In the genomic region with DNA sequence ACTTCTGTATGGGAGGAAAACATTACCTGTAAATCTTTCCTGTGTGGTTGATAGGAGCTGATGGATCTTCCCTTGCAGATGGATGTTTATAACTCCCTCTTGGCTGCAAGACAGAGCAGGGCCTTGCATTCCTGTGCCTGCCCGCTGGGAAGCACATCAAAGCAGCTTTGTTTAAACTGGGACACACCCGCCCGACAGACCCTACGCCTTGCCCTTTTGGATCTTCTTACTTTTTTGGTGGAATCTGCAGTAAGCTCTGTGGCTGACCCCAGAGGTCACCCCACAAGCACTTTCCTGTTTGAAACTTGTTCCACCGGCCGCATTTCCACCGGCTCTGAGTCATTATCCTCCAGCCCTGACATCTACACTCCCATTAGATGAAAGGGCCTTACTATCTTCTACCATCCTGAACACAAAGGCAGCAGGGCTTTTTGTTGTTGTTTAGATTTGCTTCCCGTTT, we compare ENCODE assay signal across 9 cellular contexts.
DNase-seq lines count a peak whose midpoint lies in the region; ATAC-seq and TF ChIP-seq lines count a peak whose summit lies in the region.
"Had no signal": no experiment of that assay in that cellular context is flagged by ENCODE, and none has a peak within 500 bp of the region (broad histone marks: within the 10 kb centered on the region; RNA-seq: fewer than 3 reads in every experiment).

No MANE protein-coding gene starts in this region.

- H3K4me3 Mint-ChIP-seq in CD4-positive, alpha-beta T cell, result no peak overlapping the region

- WGBS in HUES64, result 25% methylated on average over 7 of the region's 8 CpGs
- WGBS in gastroesophageal sphincter (ENCODE audit: low coverage in 1 of 2), 2 donors, result 23 to 33% methylated on average over 2 to 8 of the region's 8 CpGs

- POLR2A ChIA-PET in CD4-positive, alpha-beta T cell (lab: Charles Lee), result no interaction called here

- peaks cover 18% of the 10 kb centered on the region for H3K4me1 Mint-ChIP-seq in CD4-positive, alpha-beta T cell (ENCODE audit: low read depth)

- no peak overlapping the region for H3K27ac Mint-ChIP-seq in CD4-positive, alpha-beta T cell

- intact Hi-C loops in CD4-positive, alpha-beta T cell (cut with DNase I, micrococcal nuclease), result no loop called here

- TF ChIP-seq EP300 in gastroesophageal sphincter (IDR thresholded peaks at IDR 0.05), result no peak

- no peaks in the 10 kb centered on the region for H3K36me3 Mint-ChIP-seq in CD4-positive, alpha-beta T cell (ENCODE audit: low read depth)
- H3K36me3 Mint-ChIP-seq: brain had no signal

- in situ Hi-C loops in GM13976 (cut with MboI; ENCODE audit: low sequenced_read_pairs, unreplicated experiment), result no loop called here

- no peaks in the 10 kb centered on the region for H3K27me3 ChIP-seq in HUES64 (ENCODE audit: insufficient read depth, low read length)
- H3K27me3 ChIP-seq in gastroesophageal sphincter, result no peaks in the 10 kb centered on the region
- H3K27me3 ChIP-seq in CD4-positive, alpha-beta T cell (ENCODE audit: control insufficient read depth, insufficient read depth, low read length), result no peaks in the 10 kb centered on the region

- H3K4me3 ChIP-seq in HUES64 (ENCODE audit: low read length) (no peak overlapping the region), gastroesophageal sphincter (no peak overlapping the region), skeletal muscle cell (ENCODE audit: low read depth, low read length) (no peak overlapping the region)

- TF ChIP-seq POLR2A in gastroesophageal sphincter (IDR thresholded peaks at IDR 0.05), result no peak

- H3K9me3 ChIP-seq in HUES64 (ENCODE audit: insufficient read depth, low read depth, low read length) (no peaks in the 10 kb centered on the region), gastroesophageal sphincter (no peaks in the 10 kb centered on the region)
- no peaks in the 10 kb centered on the region for H3K9me3 ChIP-seq in CD4-positive, alpha-beta T cell (ENCODE audit: control insufficient read depth, low read length)

- H3K27ac ChIP-seq in HUES64 (ENCODE audit: low read depth, low read length) (peak overlapping the region; percentile 9; the same call in 1 of the 2 replicates), gastroesophageal sphincter (peak overlapping the region in 1 of 4 donors; percentile 47)
- no peak overlapping the region for H3K27ac ChIP-seq in CD4-positive, alpha-beta T cell (ENCODE audit: low read depth, low read length)

- TF ChIP-seq CTCF in gastroesophageal sphincter (IDR thresholded peaks at IDR 0.05), result no peak
- no peak for TF ChIP-seq CTCF in CD4-positive, alpha-beta T cell (IDR thresholded peaks at IDR 0.05)
- no peak for TF ChIP-seq CTCF in GM13976 (IDR thresholded peaks at IDR 0.05; ENCODE audit: borderline replicate concordance, control extremely low read depth, extremely low read depth, insufficient read depth, missing control alignments)

- H3K4me1 ChIP-seq in HUES64 (ENCODE audit: insufficient read depth, low read length) (peaks cover 23% of the 10 kb centered on the region; the same call in 1 of the 2 replicates), gastroesophageal sphincter (peaks cover 0 to 15% (median 0%) of the 10 kb centered on the region in 3 donors)

- no peaks in the 10 kb centered on the region for H3K27me3 Mint-ChIP-seq in CD4-positive, alpha-beta T cell

- peak; percentile 23 to 29 for DNase-seq in activated CD4-positive, alpha-beta T cell treated with anti-CD3 and anti-CD28 coated beads, Interleukin-2, amount 50 U/mL, for 4 hours
- DNase-seq in skeletal muscle cell (ENCODE audit: low read depth), result peak; percentile 34
- no peak for DNase-seq in CD4-positive, alpha-beta T cell
- no peak for DNase-seq in GM13976 (ENCODE audit: low spot score)
- no peak for DNase-seq in SW 1271 (lab: John Stamatoyannopoulos, UW)

- ATAC-seq in gastroesophageal sphincter (peak; percentile 28), HG03378 (IDR thresholded peaks at IDR 0.05; ENCODE audit: unreplicated experiment) (no peak)
- ATAC-seq in CD4-positive, alpha-beta T cell (ENCODE audit: poor library complexity), result no peak

- no peaks in the 10 kb centered on the region for H3K9me3 Mint-ChIP-seq in CD4-positive, alpha-beta T cell

- H3K36me3 ChIP-seq in HUES64 (ENCODE audit: insufficient read depth, low read length), result no peaks in the 10 kb centered on the region
- no peaks in the 10 kb centered on the region for H3K36me3 ChIP-seq in gastroesophageal sphincter

- H3K9ac ChIP-seq in HUES64 (ENCODE audit: low read depth, low read length), result no peak overlapping the region

- CTCF ChIA-PET in CD4-positive, alpha-beta T cell (lab: Charles Lee), result no interaction called here

Comparison
In these comparisons a context has a peak if more than half of its experiments do, and no peak if none do; other contexts are left out.
1. DNase-seq: peak in activated CD4-positive, alpha-beta T cell treated with anti-CD3 and anti-CD28 coated beads, Interleukin-2, amount 50 U/mL, for 4 hours (2 of 2) and skeletal muscle cell (single experiment); none in CD4-positive, alpha-beta T cell (0 of 10), GM13976 (single experiment) and SW 1271 (0 of 2).